Comparison of ENCODE assay signal across 13 cellular contexts in genomic region chr1:218496561-218496960, GRCh38.
DNase-seq lines count a peak whose midpoint lies in the region; ATAC-seq and TF ChIP-seq lines count a peak whose summit lies in the region.
"Had no signal": no experiment of that assay in that cellular context is flagged by ENCODE, and none has a peak within 500 bp of the region (broad histone marks: within the 10 kb centered on the region; RNA-seq: fewer than 3 reads in every experiment).

No MANE protein-coding gene starts in this region.

- H3K4me1 ChIP-seq in SJCRH30, result peaks cover 21% of the 10 kb centered on the region
- peaks cover 6 to 25% (median 17%) of the 10 kb centered on the region in 4 donors for H3K4me1 ChIP-seq in stomach

- H3K36me3 ChIP-seq in SJCRH30, result no peaks in the 10 kb centered on the region
- no peaks in the 10 kb centered on the region for H3K36me3 ChIP-seq in stomach
- H3K36me3 ChIP-seq: vagina had no signal

- H3K27me3 ChIP-seq in SJCRH30, result no peaks in the 10 kb centered on the region
- H3K27me3 ChIP-seq in stomach, result no peaks in the 10 kb centered on the region
- H3K27me3 ChIP-seq: vagina had no signal

- TF ChIP-seq CTCF in fibroblast of pulmonary artery (IDR thresholded peaks at IDR 0.05; ENCODE audit: low read length, missing control alignments), result no peak
- no peak for TF ChIP-seq CTCF in stomach (IDR thresholded peaks at IDR 0.05)

- no peaks in the 10 kb centered on the region for H3K36me3 Mint-ChIP-seq in T-helper 17 cell (ENCODE audit: low read depth)

- H3K27ac Mint-ChIP-seq in T-helper 17 cell, result no peak overlapping the region
- H3K27ac Mint-ChIP-seq: nephron had no signal

- no peak for TF ChIP-seq EP300 in stomach (IDR thresholded peaks at IDR 0.05)

- peak; percentile 99 for DNase-seq in GM04504 (ENCODE audit: low read depth)
- DNase-seq in SJCRH30, result peak; percentile 46 to 60
- peak; percentile 98 for DNase-seq in fibroblast of pulmonary artery (ENCODE audit: low read depth)
- DNase-seq in skeletal muscle cell (ENCODE audit: low read depth), result peak; percentile 99
- no peak for DNase-seq in T-helper 17 cell
- DNase-seq in superior temporal gyrus (ENCODE audit: extremely low spot score), result no peak
- no peak for DNase-seq in stomach
- DNase-seq in iPS-NIHi11 (ENCODE audit: low spot score), result no peak
- DNase-seq: activated CD4-positive, alpha-beta T cell treated with anti-CD3 and anti-CD28 coated beads for 1 hour; amygdala; hippocampal formation had no signal

- no peak for TF ChIP-seq POLR2A in stomach (IDR thresholded peaks at IDR 0.05)

- no peak overlapping the region for H3K4me3 Mint-ChIP-seq in T-helper 17 cell
- H3K4me3 Mint-ChIP-seq: nephron had no signal

- peak overlapping the region; percentile 9; the same call in 1 of the 2 replicates for H3K27ac ChIP-seq in SJCRH30
- H3K27ac ChIP-seq in stomach, result no peak overlapping the region
- H3K27ac ChIP-seq: vagina had no signal

- WGBS in stomach, 5 donors, result 67 to 94% (median 80%) methylated on average over 2 of the region's 2 CpGs

- H3K27me3 Mint-ChIP-seq in T-helper 17 cell, result peaks cover 38% of the 10 kb centered on the region

- H3K4me1 Mint-ChIP-seq in T-helper 17 cell, result peaks cover 5% of the 10 kb centered on the region

- ATAC-seq in T-helper 17 cell, result no peak

- intact Hi-C loops in stomach (cut with DNase I; ENCODE audit: low total_unique reads), result no loop called here

- H3K9me3 ChIP-seq in SJCRH30 (replicated peaks) (peaks cover 3% of the 10 kb centered on the region; the same call in 1 of the 2 replicates), T-helper 17 cell (ENCODE audit: control insufficient read depth, low read length, poor library complexity, severe bottlenecking) (no peaks in the 10 kb centered on the region), stomach (no peaks in the 10 kb centered on the region)
- H3K9me3 ChIP-seq: vagina had no signal

- no peak overlapping the region for H3K4me3 ChIP-seq in SJCRH30
- H3K4me3 ChIP-seq in fibroblast of pulmonary artery (replicated peaks; ENCODE audit: low read depth, low read length), result no peak overlapping the region
- no peak overlapping the region for H3K4me3 ChIP-seq in skeletal muscle cell (ENCODE audit: low read depth, low read length)
- no peak overlapping the region for H3K4me3 ChIP-seq in stomach
- H3K4me3 ChIP-seq: vagina had no signal

Comparison
In these comparisons a context has a peak if more than half of its experiments do, and no peak if none do; other contexts are left out.
1. DNase-seq: peak in GM04504 (single experiment), SJCRH30 (2 of 2), fibroblast of pulmonary artery (single experiment) and skeletal muscle cell (single experiment); none in T-helper 17 cell (0 of 3), superior temporal gyrus (single experiment), stomach (single experiment) and iPS-NIHi11 (single experiment).